ENCODE assay signal across 16 cellular contexts in genomic region chr3:113668015-113668414, GRCh38. TPM values are rescaled to one million over a fixed set of nuclear protein-coding genes. Genes with fewer than 3 reads are reported as not detected.
DNase-seq lines count a peak whose midpoint lies in the region; ATAC-seq, FAIRE-seq and TF ChIP-seq lines count a peak whose summit lies in the region.
"Had no signal": no experiment of that assay in that cellular context is flagged by ENCODE, and none has a peak within 500 bp of the region (broad histone marks: within the 10 kb centered on the region; RNA-seq: fewer than 3 reads in every experiment).

No MANE protein-coding gene starts in this region.

- H4K20me1 ChIP-seq in osteoblast (ENCODE audit: insufficient read depth, low read length) = no peaks in the 10 kb centered on the region

- peaks cover 32% of the 10 kb centered on the region for H3K36me3 ChIP-seq in CD4-positive, CD25-positive, alpha-beta regulatory T cell (ENCODE audit: control insufficient read depth, insufficient read depth, low read length)
- peaks cover 9% of the 10 kb centered on the region for H3K36me3 ChIP-seq in osteoblast (ENCODE audit: insufficient read depth, low read length)
- H3K36me3 ChIP-seq: adrenal gland, neural progenitor cell had no signal

- no peaks in the 10 kb centered on the region for H3K9me3 ChIP-seq in CD4-positive, CD25-positive, alpha-beta regulatory T cell (ENCODE audit: control insufficient read depth in 2 of 2, low read length in 2 of 2)
- H3K9me3 ChIP-seq in osteoblast (ENCODE audit: low read depth, low read length) = no peaks in the 10 kb centered on the region
- H3K9me3 ChIP-seq: adrenal gland had no signal

- H3K27ac ChIP-seq in CD4-positive, CD25-positive, alpha-beta regulatory T cell (ENCODE audit: insufficient read depth, low read length, poor library complexity, severe bottlenecking) = no peak overlapping the region
- H3K27ac ChIP-seq in osteoblast (ENCODE audit: low read depth, low read length) = no peak overlapping the region
- H3K27ac ChIP-seq: adrenal gland, HL-60, neural progenitor cell had no signal

- ATAC-seq in CD4-positive, CD25-positive, alpha-beta regulatory T cell (ENCODE audit: low read depth in 2 of 2) = no peak
- no peak for ATAC-seq in HG03039 (IDR thresholded peaks at IDR 0.05; ENCODE audit: unreplicated experiment)

- no peak for FAIRE-seq in H54 (lab: Jason Lieb, UNC)
- no peak for FAIRE-seq in HTR-8/SVneo (lab: Jason Lieb, UNC)

- TF ChIP-seq CTCF in osteoblast (IDR thresholded peaks at IDR 0.05; ENCODE audit: extremely low read depth, low read depth, low read length) = no peak

- peaks cover 46% of the 10 kb centered on the region for H3K36me3 Mint-ChIP-seq in CD4-positive, CD25-positive, alpha-beta regulatory T cell

- TF ChIP-seq POLR2A in H54 (IDR thresholded peaks at IDR 0.05; ENCODE audit: low read depth, low read length) = no peak

- H3K4me3 ChIP-seq in CD4-positive, CD25-positive, alpha-beta regulatory T cell (ENCODE audit: low read depth, low read length) = no peak overlapping the region
- H3K4me3 ChIP-seq in osteoblast (ENCODE audit: insufficient read depth, low read length) = no peak overlapping the region
- H3K4me3 ChIP-seq: adrenal gland, neural progenitor cell had no signal

- H3K27me3 Mint-ChIP-seq in CD4-positive, CD25-positive, alpha-beta regulatory T cell = no peaks in the 10 kb centered on the region
- H3K27me3 Mint-ChIP-seq: CD4-positive, alpha-beta memory T cell had no signal

- no peaks in the 10 kb centered on the region for H3K79me2 ChIP-seq in osteoblast (ENCODE audit: insufficient read depth, low read length)

- H3K27ac Mint-ChIP-seq in CD4-positive, CD25-positive, alpha-beta regulatory T cell = peak overlapping the region in 2 of 3 donors; percentile 10 to 42

- H3K4me2 ChIP-seq in osteoblast (ENCODE audit: insufficient read depth, low read length) = peak overlapping the region; percentile 50
- H3K4me2 ChIP-seq: neural progenitor cell had no signal

- H2AFZ ChIP-seq in osteoblast (ENCODE audit: low read length) = no peak overlapping the region
- H2AFZ ChIP-seq: neural progenitor cell had no signal

- peaks cover 14 to 28% (median 20%) of the 10 kb centered on the region in 4 donors for H3K4me1 Mint-ChIP-seq in CD4-positive, CD25-positive, alpha-beta regulatory T cell

- H3K4me1 ChIP-seq in CD4-positive, CD25-positive, alpha-beta regulatory T cell (ENCODE audit: control insufficient read depth, insufficient read depth, low read length, poor library complexity, severe bottlenecking) = no peaks in the 10 kb centered on the region
- H3K4me1 ChIP-seq in osteoblast (ENCODE audit: insufficient read depth, low read length) = peaks cover 9% of the 10 kb centered on the region
- H3K4me1 ChIP-seq: adrenal gland, neural progenitor cell had no signal

- H3K4me3 Mint-ChIP-seq in CD4-positive, CD25-positive, alpha-beta regulatory T cell = no peak overlapping the region
- H3K4me3 Mint-ChIP-seq: CD4-positive, alpha-beta memory T cell; neural progenitor cell had no signal

- no peaks in the 10 kb centered on the region for H3K9me3 Mint-ChIP-seq in CD4-positive, CD25-positive, alpha-beta regulatory T cell
- H3K9me3 Mint-ChIP-seq: CD4-positive, alpha-beta memory T cell; neural progenitor cell had no signal

- no peaks in the 10 kb centered on the region for H3K27me3 ChIP-seq in CD4-positive, CD25-positive, alpha-beta regulatory T cell (ENCODE audit: control insufficient read depth, insufficient read depth, low read length)
- H3K27me3 ChIP-seq in osteoblast (ENCODE audit: insufficient read depth, low read length) = no peaks in the 10 kb centered on the region
- H3K27me3 ChIP-seq: adrenal gland, neural progenitor cell had no signal

- no peak for DNase-seq in CD4-positive, CD25-positive, alpha-beta regulatory T cell
- DNase-seq in NAMALWA (ENCODE audit: low spot score) (peak; percentile 13), dedifferentiated amniotic fluid mesenchymal stem cell (ENCODE audit: extremely low spot score) (peak; percentile 21), osteoblast (ENCODE audit: insufficient read length, low spot score, missing footprints) (peak; percentile 68), H54 (ENCODE audit: insufficient read length, low spot score) (no peak), RKO (ENCODE audit: low spot score) (no peak), HTR-8/SVneo (ENCODE audit: insufficient read length, low spot score) (no peak)
- DNase-seq: adrenal gland; CD4-positive, alpha-beta memory T cell; NCI-H1417 treated with DMSO at 0.1 percent for 48 hours; NK-92 treated with Interleukin-12 subunit alpha and Interleukin-12 subunit beta, amount 100 ng/mL, for 24 hours; substantia nigra; T-helper 1 cell had no signal

RNA-seq across cellular contexts. Expression of gene USF3, which starts 28.4 kb away (rescaled TPM):
- 32.8 TPM for total RNA-seq in CD4-positive, CD25-positive, alpha-beta regulatory T cell
- polyA plus RNA-seq in CD4-positive, CD25-positive, alpha-beta regulatory T cell = 1 to 10 TPM; 3.1 to 4.3 (median 3.4) TPM
- 10.5 and 11.2 TPM in 2 replicates for total RNA-seq in osteoblast

Comparison
In these comparisons a context has a peak if more than half of its experiments do, and no peak if none do; other contexts are left out.
1. DNase-seq: peak in NAMALWA (single experiment), dedifferentiated amniotic fluid mesenchymal stem cell (single experiment) and osteoblast (single experiment); none in CD4-positive, CD25-positive, alpha-beta regulatory T cell (0 of 3), H54 (single experiment), RKO (single experiment) and HTR-8/SVneo (single experiment).